In the genomic region with DNA sequence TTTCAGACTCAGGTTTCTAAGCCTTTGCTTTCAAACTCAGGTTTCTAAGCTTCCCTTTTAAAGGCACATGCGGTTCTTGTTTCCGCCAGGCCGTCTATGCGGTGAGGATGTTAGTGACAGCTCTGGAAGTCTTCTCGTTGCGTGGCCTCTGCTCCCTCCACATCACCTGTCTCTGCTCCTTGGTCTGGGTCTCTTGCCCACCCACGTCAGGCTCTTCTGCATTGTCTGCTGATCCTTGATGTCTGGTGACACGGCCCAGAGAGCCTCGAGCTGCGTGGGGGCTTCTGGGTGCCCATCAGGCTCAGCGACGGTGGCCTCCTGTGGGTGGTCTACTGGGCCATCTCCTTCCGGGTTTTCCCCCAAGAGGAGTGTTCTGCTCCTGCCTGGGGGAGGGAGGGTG, we compare ENCODE assay signal across 9 cellular contexts. TPM values are rescaled to one million over a fixed set of nuclear protein-coding genes. Genes with fewer than 3 reads are reported as not detected.
DNase-seq lines count a peak whose midpoint lies in the region; ATAC-seq and TF ChIP-seq lines count a peak whose summit lies in the region.
"Had no signal": no experiment of that assay in that cellular context is flagged by ENCODE, and none has a peak within 500 bp of the region (broad histone marks: within the 10 kb centered on the region; RNA-seq: fewer than 3 reads in every experiment).

No MANE protein-coding gene starts in this region.

- H3K9me3 ChIP-seq in breast epithelium = no peaks in the 10 kb centered on the region
- no peaks in the 10 kb centered on the region for H3K9me3 ChIP-seq in right atrium auricular region
- no peaks in the 10 kb centered on the region for H3K9me3 ChIP-seq in tibial artery

- no peaks in the 10 kb centered on the region for H3K36me3 ChIP-seq in breast epithelium
- no peaks in the 10 kb centered on the region for H3K36me3 ChIP-seq in right atrium auricular region
- H3K36me3 ChIP-seq in tibial artery = peaks cover 0 to 8% (median 0%) of the 10 kb centered on the region in 3 donors

- DNase-seq in MCF 10A (ENCODE audit: unreplicated experiment) (no peak), breast epithelium (ENCODE audit: low spot score in 2 of 2) (no peak), right atrium auricular region (ENCODE audit: low spot score) (no peak), tibial artery (no peak)
- DNase-seq in T-helper 2 cell treated with Interferon-gamma antibody and Interleukin-4, amounts not matched to agents 5 μg/mL and 100 μg/mL, for 36 hours (ENCODE audit: low spot score) = no peak
- DNase-seq: OCI-M1 had no signal

- peak overlapping the region in 1 of 2 donors; percentile 3 for H3K27ac ChIP-seq in breast epithelium
- peak overlapping the region; percentile 90 to 96 for H3K27ac ChIP-seq in right atrium auricular region
- H3K27ac ChIP-seq in tibial artery = peak overlapping the region; percentile 16 to 21

- H3K27me3 ChIP-seq in breast epithelium (no peaks in the 10 kb centered on the region), right atrium auricular region (no peaks in the 10 kb centered on the region), tibial artery (no peaks in the 10 kb centered on the region)

- TF ChIP-seq POLR2A in breast epithelium (IDR thresholded peaks at IDR 0.05) = no peak

- H3K4me1 ChIP-seq in breast epithelium (peaks cover 8 to 14% of the 10 kb centered on the region in 2 donors), right atrium auricular region (peaks cover 0 to 100% of the 10 kb centered on the region in 2 donors), tibial artery (peaks cover 15 to 97% (median 54%) of the 10 kb centered on the region in 4 donors)

- H3K36me3 Mint-ChIP-seq in MCF 10A (ENCODE audit: insufficient read depth, unreplicated experiment) = peaks cover 26% of the 10 kb centered on the region
- H3K36me3 Mint-ChIP-seq in T-helper 2 cell treated with Interferon-gamma antibody and Interleukin-4, amounts not matched to agents 5 μg/mL and 100 μg/mL, for 36 hours (ENCODE audit: low read depth) = peaks cover 49% of the 10 kb centered on the region

- H3K4me3 ChIP-seq in breast epithelium = no peak overlapping the region
- no peak overlapping the region for H3K4me3 ChIP-seq in right atrium auricular region
- H3K4me3 ChIP-seq in tibial artery = no peak overlapping the region

- no peak for TF ChIP-seq CTCF in MCF 10A (IDR thresholded peaks at IDR 0.05; ENCODE audit: unreplicated experiment)
- no peak for TF ChIP-seq CTCF in breast epithelium (IDR thresholded peaks at IDR 0.05)
- TF ChIP-seq CTCF in right atrium auricular region (IDR thresholded peaks at IDR 0.05) = no peak
- TF ChIP-seq CTCF in tibial artery (IDR thresholded peaks at IDR 0.05) = no peak

- no peak for ATAC-seq in HG03432 (IDR thresholded peaks at IDR 0.05; ENCODE audit: unreplicated experiment)
- ATAC-seq in GM19467 (IDR thresholded peaks at IDR 0.05; ENCODE audit: unreplicated experiment) = no peak
- ATAC-seq in HG03460 (IDR thresholded peaks at IDR 0.05; ENCODE audit: unreplicated experiment) = no peak

- H3K4me3 Mint-ChIP-seq in MCF 10A (ENCODE audit: unreplicated experiment) = no peak overlapping the region
- H3K4me3 Mint-ChIP-seq in T-helper 2 cell treated with Interferon-gamma antibody and Interleukin-4, amounts not matched to agents 5 μg/mL and 100 μg/mL, for 36 hours = peak overlapping the region; percentile 86

- H3K27me3 Mint-ChIP-seq in MCF 10A (ENCODE audit: insufficient read depth, unreplicated experiment) = no peaks in the 10 kb centered on the region
- no peaks in the 10 kb centered on the region for H3K27me3 Mint-ChIP-seq in T-helper 2 cell treated with Interferon-gamma antibody and Interleukin-4, amounts not matched to agents 5 μg/mL and 100 μg/mL, for 36 hours (ENCODE audit: low read depth)

- intact Hi-C loops in MCF 10A (cut with micrococcal nuclease) (no loop called here), breast epithelium (cut with DNase I; ENCODE audit: low total_unique reads) (no loop called here), tibial artery (cut with DNase I; ENCODE audit: low total_unique reads) (no loop called here)

- BruUV-seq in MCF 10A (replicated peaks; lab: Mats Ljungman, UMichigan) = no TSS peak

- H3K4me1 Mint-ChIP-seq in MCF 10A (ENCODE audit: insufficient read depth, unreplicated experiment) = peaks cover 47% of the 10 kb centered on the region
- H3K4me1 Mint-ChIP-seq in T-helper 2 cell treated with Interferon-gamma antibody and Interleukin-4, amounts not matched to agents 5 μg/mL and 100 μg/mL, for 36 hours (ENCODE audit: low read depth) = peaks cover 80% of the 10 kb centered on the region

- peak overlapping the region; percentile 74 for H3K27ac Mint-ChIP-seq in MCF 10A (ENCODE audit: low read depth, unreplicated experiment)
- peak overlapping the region; percentile 91 for H3K27ac Mint-ChIP-seq in T-helper 2 cell treated with Interferon-gamma antibody and Interleukin-4, amounts not matched to agents 5 μg/mL and 100 μg/mL, for 36 hours

- H3K9me3 Mint-ChIP-seq in MCF 10A (ENCODE audit: unreplicated experiment) = no peaks in the 10 kb centered on the region
- H3K9me3 Mint-ChIP-seq in T-helper 2 cell treated with Interferon-gamma antibody and Interleukin-4, amounts not matched to agents 5 μg/mL and 100 μg/mL, for 36 hours = no peaks in the 10 kb centered on the region

- CTCF ChIA-PET in MCF 10A (lab: Yijun Ruan, JAX) = interaction anchor here (0.5 to 2.0 kb wide), 3 partner anchors 9 to 132 kb away, joined by 3 to 14 read pairs (median 13); no protein-coding TSS in a partner anchor

- POLR2A ChIA-PET in MCF 10A (lab: Yijun Ruan, JAX) = interaction anchor here (1.0 to 3.0 kb wide), 3 partner anchors 8 to 365 kb away, joined by 3 to 16 read pairs (median 3); no protein-coding TSS in a partner anchor

RNA-seq across cellular contexts. Expression of gene KLF13, which starts 30.5 kb away (rescaled TPM):
- total RNA-seq in MCF 10A (2022) (83.1 and 110 TPM in 2 replicates), breast epithelium (10 to 100 TPM; 26.3 to 52.2 (median 28.2) TPM), right atrium auricular region (10 to 100 TPM; 52.8 to 54.6 TPM)
